12 cellular contexts compared by ENCODE assay signal in genomic region chr10:6494934-6495592, GRCh38.
DNase-seq lines count a peak whose midpoint lies in the region; ATAC-seq lines count a peak whose summit lies in the region.
"Had no signal": no experiment of that assay in that cellular context is flagged by ENCODE, and none has a peak within 500 bp of the region (broad histone marks: within the 10 kb centered on the region; RNA-seq: fewer than 3 reads in every experiment).

No MANE protein-coding gene starts in this region.

- H3K36me3 ChIP-seq in MG63, result no peaks in the 10 kb centered on the region
- H3K36me3 ChIP-seq: prostate gland had no signal

- DNase-seq in CD1c-positive myeloid dendritic cell (ENCODE audit: extremely low spot score), result peak; percentile 34
- peak; percentile 41 for DNase-seq in RPMI7951 (ENCODE audit: low read depth)
- peak; percentile 49 for DNase-seq in activated T-cell treated with anti-CD3 and anti-CD28 coated beads, Interleukin-2, amount 50 U/mL, for 1 hour
- no peak for DNase-seq in naive B cell
- no peak for DNase-seq in NCI-H524 (lab: John Stamatoyannopoulos, UW)
- DNase-seq in NCI-H1105 (lab: John Stamatoyannopoulos, UW), result no peak
- no peak for DNase-seq in MG63
- DNase-seq: mesenchymal stem cell had no signal

- H3K4me3 Mint-ChIP-seq in naive B cell, result no peak overlapping the region
- H3K4me3 Mint-ChIP-seq: WTC11 had no signal

- peaks cover 0 to 13% (median 0%) of the 10 kb centered on the region in 3 donors for H3K27me3 Mint-ChIP-seq in naive B cell

- no peaks in the 10 kb centered on the region for H3K9me3 ChIP-seq in MG63
- H3K9me3 ChIP-seq: prostate gland had no signal

- no peaks in the 10 kb centered on the region for H3K36me3 Mint-ChIP-seq in naive B cell
- H3K36me3 Mint-ChIP-seq: WTC11 had no signal

- H3K9me3 Mint-ChIP-seq in naive B cell, result no peaks in the 10 kb centered on the region
- H3K9me3 Mint-ChIP-seq: WTC11 had no signal

- peaks cover 39% of the 10 kb centered on the region for H3K27me3 ChIP-seq in MG63

- no peak overlapping the region for H3K27ac Mint-ChIP-seq in naive B cell
- H3K27ac Mint-ChIP-seq: WTC11 had no signal

- no peak overlapping the region for H3K4me3 ChIP-seq in MG63
- H3K4me3 ChIP-seq: prostate gland had no signal

- peak; percentile 68 to 85 for ATAC-seq in naive B cell (ENCODE audit: low read depth in 2 of 2)
- no peak for ATAC-seq in GM21786 (IDR thresholded peaks at IDR 0.05; ENCODE audit: unreplicated experiment)
- ATAC-seq: HCT116, WTC11 had no signal

- peaks cover 0 to 5% (median 3%) of the 10 kb centered on the region in 3 donors for H3K4me1 Mint-ChIP-seq in naive B cell
- H3K4me1 Mint-ChIP-seq: WTC11 had no signal

Comparison
In these comparisons a context has a peak if more than half of its experiments do, and no peak if none do; other contexts are left out.
1. DNase-seq: peak in CD1c-positive myeloid dendritic cell (single experiment), RPMI7951 (single experiment) and activated T-cell treated with anti-CD3 and anti-CD28 coated beads, Interleukin-2, amount 50 U/mL, for 1 hour (single experiment); none in naive B cell (single experiment), NCI-H524 (0 of 2), NCI-H1105 (single experiment) and MG63 (single experiment).